In the genomic region with DNA sequence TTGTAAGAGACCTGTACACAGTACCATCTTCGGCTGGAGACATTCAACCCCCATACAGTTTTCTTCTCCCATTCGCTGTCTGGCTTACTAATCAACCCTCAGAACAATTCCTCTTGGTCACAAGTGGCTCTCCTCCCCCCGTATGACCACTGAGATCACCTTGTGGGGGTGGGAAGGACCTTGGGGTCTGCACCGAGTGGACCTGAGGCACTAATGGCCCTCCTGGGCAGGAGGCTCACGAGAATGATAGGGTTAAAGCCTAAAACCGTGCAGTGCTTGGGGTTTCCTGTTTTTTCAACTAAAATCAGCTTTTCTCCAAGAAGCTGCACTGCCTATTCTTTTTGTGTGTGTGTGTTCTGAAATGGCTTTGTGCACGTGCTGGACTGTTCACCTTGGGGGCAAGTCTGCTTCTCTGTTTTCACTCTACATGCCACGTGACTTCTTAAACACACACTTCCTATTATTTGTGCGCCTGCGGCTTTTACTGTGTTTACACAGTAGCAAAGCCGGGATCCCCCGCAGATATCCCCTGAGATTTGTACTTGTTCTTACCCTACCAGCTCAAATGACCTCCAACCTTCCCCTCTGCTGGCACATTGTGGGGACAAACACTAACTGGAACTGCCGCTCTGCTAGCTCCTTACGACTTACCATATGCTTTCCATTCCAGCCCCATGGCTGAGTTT, we compare ENCODE assay signal across 8 cellular contexts. TPM values are rescaled to one million over a fixed set of nuclear protein-coding genes. Genes with fewer than 3 reads are reported as not detected.
DNase-seq lines count a peak whose midpoint lies in the region; ATAC-seq and TF ChIP-seq lines count a peak whose summit lies in the region.

No MANE protein-coding gene starts in this region.

- DNase-seq in NCI-H526 (lab: John Stamatoyannopoulos, UW) (peak; percentile 37 to 72), neural progenitor cell (ENCODE audit: low spot score) (no peak), NCI-H1105 (lab: John Stamatoyannopoulos, UW) (no peak), smooth muscle cell (lab: John Stamatoyannopoulos, UW; ENCODE audit: unreplicated experiment) (no peak)
- no peak for DNase-seq in activated naive CD8-positive, alpha-beta T cell treated with anti-CD3 and anti-CD28 coated beads for 36 hours

- peak overlapping the region; percentile 37 for H3K4me3 Mint-ChIP-seq in activated naive CD8-positive, alpha-beta T cell treated with anti-CD3 and anti-CD28 coated beads for 36 hours
- no peak overlapping the region for H3K4me3 Mint-ChIP-seq in neural progenitor cell

- peak overlapping the region in 8 of 11 experiments; percentile 2 to 54 (median 24); a peak in 7 of 22 replicates for H3K9ac ChIP-seq in BLaER1 treated with 17β-estradiol and CSF1 and Interleukin-3, amounts not matched to agents 10 nM and 100 nM
- H3K9ac ChIP-seq in neural progenitor cell = no peak overlapping the region
- no peak overlapping the region for H3K9ac ChIP-seq in smooth muscle cell (ENCODE audit: low read depth)

- no peak for TF ChIP-seq CTCF in neural progenitor cell (IDR thresholded peaks at IDR 0.05)
- no peak for TF ChIP-seq CTCF in smooth muscle cell (IDR thresholded peaks at IDR 0.05; ENCODE audit: borderline replicate concordance, insufficient read depth, poor library complexity, severe bottlenecking)

- peak overlapping the region; percentile 30 to 71 (median 58) for H3K4me2 ChIP-seq in BLaER1 treated with 17β-estradiol and CSF1 and Interleukin-3, amounts not matched to agents 10 nM and 100 nM
- H3K4me2 ChIP-seq in neural progenitor cell (no peak overlapping the region), smooth muscle cell (no peak overlapping the region)

- no peaks in the 10 kb centered on the region for H3K27me3 Mint-ChIP-seq in activated naive CD8-positive, alpha-beta T cell treated with anti-CD3 and anti-CD28 coated beads for 36 hours
- peaks cover 4% of the 10 kb centered on the region for H3K27me3 Mint-ChIP-seq in neural progenitor cell (ENCODE audit: insufficient read depth, low read depth)

- ATAC-seq in GM18909 (IDR thresholded peaks at IDR 0.05; ENCODE audit: poor library complexity, unreplicated experiment) = peak; percentile 82
- peak; percentile 61 for ATAC-seq in HG03095 (IDR thresholded peaks at IDR 0.05; ENCODE audit: unreplicated experiment)

- H3K36me3 Mint-ChIP-seq in activated naive CD8-positive, alpha-beta T cell treated with anti-CD3 and anti-CD28 coated beads for 36 hours = peaks cover 48% of the 10 kb centered on the region
- H3K36me3 Mint-ChIP-seq in neural progenitor cell = peaks cover 72% of the 10 kb centered on the region

- H3K9me3 ChIP-seq in BLaER1 treated with 17β-estradiol and CSF1 and Interleukin-3, amounts not matched to agents 10 nM and 100 nM (replicated peaks in 1 of 11) = peaks cover 11 to 40% (median 28%) of the 10 kb centered on the region in 11 experiments; a peak in 20 of 22 replicates
- H3K9me3 ChIP-seq in neural progenitor cell (ENCODE audit: low read depth) (peaks cover 20% of the 10 kb centered on the region), smooth muscle cell (replicated peaks; ENCODE audit: low read depth) (peaks cover 19% of the 10 kb centered on the region)

- H3F3A ChIP-seq in neural progenitor cell (ENCODE audit: low read depth) (peaks cover 32% of the 10 kb centered on the region), smooth muscle cell (ENCODE audit: low read depth) (peaks cover 7% of the 10 kb centered on the region)

- no peaks in the 10 kb centered on the region for H3K27me3 ChIP-seq in BLaER1 treated with 17β-estradiol and CSF1 and Interleukin-3, amounts not matched to agents 10 nM and 100 nM
- H3K27me3 ChIP-seq in neural progenitor cell (no peaks in the 10 kb centered on the region), smooth muscle cell (ENCODE audit: low read depth) (no peaks in the 10 kb centered on the region)

- H3K36me3 ChIP-seq in BLaER1 treated with 17β-estradiol and CSF1 and Interleukin-3, amounts not matched to agents 10 nM and 100 nM = peaks cover 15 to 74% (median 58%) of the 10 kb centered on the region in 11 experiments
- H3K36me3 ChIP-seq in neural progenitor cell = peaks cover 38% of the 10 kb centered on the region
- H3K36me3 ChIP-seq in smooth muscle cell (ENCODE audit: low read depth) = peaks cover 14% of the 10 kb centered on the region

- peaks cover 15% of the 10 kb centered on the region for H3K9me3 Mint-ChIP-seq in activated naive CD8-positive, alpha-beta T cell treated with anti-CD3 and anti-CD28 coated beads for 36 hours
- H3K9me3 Mint-ChIP-seq in neural progenitor cell = peaks cover 75% of the 10 kb centered on the region

- H3K27ac Mint-ChIP-seq in activated naive CD8-positive, alpha-beta T cell treated with anti-CD3 and anti-CD28 coated beads for 36 hours = peak overlapping the region; percentile 67
- H3K27ac Mint-ChIP-seq in neural progenitor cell = no peak overlapping the region

- H3K79me2 ChIP-seq in neural progenitor cell (ENCODE audit: low read depth) = peaks cover 98% of the 10 kb centered on the region
- peaks cover 91% of the 10 kb centered on the region for H3K79me2 ChIP-seq in smooth muscle cell (ENCODE audit: low read depth)

- peak overlapping the region; percentile 2 to 72 (median 50); a peak in 16 of 22 replicates for H3K27ac ChIP-seq in BLaER1 treated with 17β-estradiol and CSF1 and Interleukin-3, amounts not matched to agents 10 nM and 100 nM
- H3K27ac ChIP-seq in neural progenitor cell (peak overlapping the region; percentile 40), smooth muscle cell (ENCODE audit: low read depth) (no peak overlapping the region)

- H3K4me3 ChIP-seq in BLaER1 treated with 17β-estradiol and CSF1 and Interleukin-3, amounts not matched to agents 10 nM and 100 nM = peak overlapping the region in 2 of 10 experiments; percentile 23 to 26; a peak in 2 of 20 replicates
- H3K4me3 ChIP-seq in neural progenitor cell (no peak overlapping the region), smooth muscle cell (no peak overlapping the region)

- H3K4me1 ChIP-seq in BLaER1 treated with 17β-estradiol and CSF1 and Interleukin-3, amounts not matched to agents 10 nM and 100 nM = peaks cover 20 to 60% (median 27%) of the 10 kb centered on the region in 10 experiments
- no peaks in the 10 kb centered on the region for H3K4me1 ChIP-seq in neural progenitor cell
- H3K4me1 ChIP-seq in smooth muscle cell (ENCODE audit: low read depth) = peaks cover 10% of the 10 kb centered on the region

- WGBS in smooth muscle cell (ENCODE audit: low lambda C conversion rate) = 71% methylated on average over 14 of the region's 14 CpGs

- H4K20me1 ChIP-seq in BLaER1 treated with 17β-estradiol and CSF1 and Interleukin-3, amounts not matched to agents 10 nM and 100 nM = peaks cover 17 to 66% (median 48%) of the 10 kb centered on the region in 11 experiments; a peak in 19 of 22 replicates
- H4K20me1 ChIP-seq in neural progenitor cell (ENCODE audit: low read depth) (peaks cover 47% of the 10 kb centered on the region), smooth muscle cell (ENCODE audit: low read depth) (peaks cover 73% of the 10 kb centered on the region)

- H2AFZ ChIP-seq in neural progenitor cell (replicated peaks) (no peak overlapping the region), smooth muscle cell (ENCODE audit: low read depth) (no peak overlapping the region)

- H3K4me1 Mint-ChIP-seq in activated naive CD8-positive, alpha-beta T cell treated with anti-CD3 and anti-CD28 coated beads for 36 hours = peaks cover 60% of the 10 kb centered on the region
- no peaks in the 10 kb centered on the region for H3K4me1 Mint-ChIP-seq in neural progenitor cell

RNA-seq across cellular contexts. Expression of a gene that starts 12.3 kb away (rescaled TPM):
- total RNA-seq in activated naive CD8-positive, alpha-beta T cell treated with anti-CD3 and anti-CD28 coated beads for 36 hours = 10 to 100 TPM; 60.0 to 60.7 TPM
- total RNA-seq in neural progenitor cell (ENCODE audit: low replicate concordance) (80.7 and 136 TPM in 2 replicates), smooth muscle cell (45.5 and 49.4 TPM in 2 replicates)
- polyA plus RNA-seq in smooth muscle cell = 11.8 and 14.6 TPM in 2 replicates

Comparison
In these comparisons a context has a peak if more than half of its experiments do, and no peak if none do; other contexts are left out.
1. H3K4me2 ChIP-seq: peak in BLaER1 treated with 17β-estradiol and CSF1 and Interleukin-3, amounts not matched to agents 10 nM and 100 nM (11 of 11); none in neural progenitor cell (single experiment) and smooth muscle cell (single experiment).
2. H3K9ac ChIP-seq: peak in BLaER1 treated with 17β-estradiol and CSF1 and Interleukin-3, amounts not matched to agents 10 nM and 100 nM (8 of 11); none in neural progenitor cell (single experiment) and smooth muscle cell (single experiment).
3. DNase-seq: peak in NCI-H526 (2 of 2); none in activated naive CD8-positive, alpha-beta T cell treated with anti-CD3 and anti-CD28 coated beads for 36 hours (single experiment), neural progenitor cell (single experiment), NCI-H1105 (single experiment) and smooth muscle cell (single experiment).